1 cellular context compared by ENCODE assay signal in genomic region chr10:60086862-60087261, GRCh38.
TF ChIP-seq lines count a peak whose summit lies in the region.

No MANE protein-coding gene starts in this region.

TF ChIP-seq in GM12878, 131 proteins besides CTCF, POLR2A, EP300 and RAD21 (continued from another document):
- TF ChIP-seq CEBPZ (IDR thresholded peaks at IDR 0.05; ENCODE audit: low read depth, low read length) (no peak), CREB1 (IDR thresholded peaks at IDR 0.05; ENCODE audit: low read depth) (peak; percentile 60; the same call in 1 of the 2 replicates), SKIL (IDR thresholded peaks at IDR 0.05; ENCODE audit: low read depth, poor library complexity, severe bottlenecking) (peak; percentile 23), YY1 (IDR thresholded peaks at IDR 0.05; ENCODE audit: low read depth, low read length) (no peak), ZNF274 (IDR thresholded peaks at IDR 0.05; ENCODE audit: insufficient read depth, insufficient read length) (no peak)
